In the genomic region with DNA sequence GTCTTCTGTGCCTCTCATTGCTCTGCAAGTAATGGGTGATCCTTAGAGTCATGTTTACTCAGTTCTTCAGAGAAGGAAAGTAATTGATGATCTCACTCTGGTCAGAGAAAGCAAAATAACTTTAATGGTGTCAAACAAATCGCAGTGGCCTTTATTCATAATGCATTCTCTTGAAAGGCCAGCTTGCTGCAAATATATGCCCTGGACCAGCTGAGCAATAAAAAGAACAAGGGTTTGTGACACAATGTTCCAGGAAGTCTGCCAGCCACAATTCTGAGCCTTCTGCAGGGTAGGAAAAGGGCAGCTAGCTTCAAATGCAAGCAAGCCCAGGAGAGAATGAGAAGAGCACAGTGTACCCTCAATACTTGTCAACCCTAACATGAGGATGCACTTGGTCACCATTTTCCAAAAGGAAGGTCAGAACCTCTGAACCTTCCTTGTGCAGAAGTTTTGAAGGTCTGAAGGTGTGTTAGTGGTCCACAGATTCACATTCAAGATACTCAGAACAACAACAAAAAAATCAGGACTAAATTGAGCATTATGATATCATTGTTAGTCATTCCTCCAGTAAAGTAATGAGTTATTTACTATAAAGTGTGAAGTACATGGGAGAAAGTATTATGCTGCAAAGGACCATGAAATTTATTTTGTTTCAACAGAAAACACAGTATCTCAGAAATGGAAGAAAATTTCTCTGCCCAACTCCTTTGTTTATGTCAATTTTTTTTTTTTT, we compare ENCODE assay signal across 13 cellular contexts.
DNase-seq lines count a peak whose midpoint lies in the region; ATAC-seq and TF ChIP-seq lines count a peak whose summit lies in the region.
"Had no signal": no experiment of that assay in that cellular context is flagged by ENCODE, and none has a peak within 500 bp of the region (broad histone marks: within the 10 kb centered on the region; RNA-seq: fewer than 3 reads in every experiment).

No MANE protein-coding gene starts in this region.

- H3K9me3 ChIP-seq in upper lobe of right lung = no peaks in the 10 kb centered on the region

- no peak overlapping the region for H3K27ac ChIP-seq in upper lobe of right lung
- H3K27ac ChIP-seq: SK-N-MC had no signal

- no peak overlapping the region for H3K4me3 ChIP-seq in upper lobe of right lung
- H3K4me3 ChIP-seq: SK-N-MC, skin epidermis had no signal

- peak in 2 of 3 experiments; percentile 12 to 24 for DNase-seq in NCI-H1417 (lab: John Stamatoyannopoulos, UW)
- no peak for DNase-seq in NCI-H1417 treated with DMSO at 0.1 percent for 48 hours (lab: John Stamatoyannopoulos, UW)
- DNase-seq in dedifferentiated amniotic fluid mesenchymal stem cell (ENCODE audit: extremely low spot score) = peak; percentile 46
- DNase-seq in medulla oblongata (ENCODE audit: extremely low spot score) = peak; percentile 59
- DNase-seq in upper lobe of right lung = no peak
- no peak for DNase-seq in NCI-H1105 (lab: John Stamatoyannopoulos, UW)
- DNase-seq in stimulated activated CD4-positive, alpha-beta T cell treated with anti-CD3 and anti-CD28 coated beads, Interleukin-12 subunit alpha, Interleukin-12 subunit beta, amount 100 ng/mL, for 4 hours = no peak
- DNase-seq in activated naive CD4-positive, alpha-beta T cell (lab: John Stamatoyannopoulos, UW) = no peak
- DNase-seq: 8988T; immature natural killer cell; stimulated activated naive B cell treated with anti-CD40 and anti-IgM and Interleukin-4, amounts not matched to agents 10 μg/mL and 1 μg/mL and 100 μg/mL, for 72 hours had no signal

- no peaks in the 10 kb centered on the region for H3K4me1 ChIP-seq in upper lobe of right lung

- no peak for TF ChIP-seq CTCF in upper lobe of right lung (IDR thresholded peaks at IDR 0.05)

- peak; percentile 91 for ATAC-seq in upper lobe of right lung
- ATAC-seq: stimulated activated naive B cell treated with anti-CD40 and anti-IgM and Interleukin-4, amounts not matched to agents 10 μg/mL and 1 μg/mL and 100 μg/mL, for 72 hours had no signal

- no peaks in the 10 kb centered on the region for H3K27me3 ChIP-seq in upper lobe of right lung

- H3K36me3 ChIP-seq in upper lobe of right lung = no peaks in the 10 kb centered on the region

- intact Hi-C loops in upper lobe of right lung (cut with DNase I) = no loop called here

Comparison
In these comparisons a context has a peak if more than half of its experiments do, and no peak if none do; other contexts are left out.
1. DNase-seq: peak in NCI-H1417 (2 of 3), dedifferentiated amniotic fluid mesenchymal stem cell (single experiment) and medulla oblongata (single experiment); none in NCI-H1417 treated with DMSO at 0.1 percent for 48 hours (single experiment), upper lobe of right lung (single experiment), NCI-H1105 (single experiment), stimulated activated CD4-positive, alpha-beta T cell treated with anti-CD3 and anti-CD28 coated beads, Interleukin-12 subunit alpha, Interleukin-12 subunit beta, amount 100 ng/mL, for 4 hours (single experiment) and activated naive CD4-positive, alpha-beta T cell (0 of 4).